In genomic region chr3:81033185-81033584, GRCh38 we compare ENCODE assay signal across 9 cellular contexts.
"Had no signal": no experiment of that assay in that cellular context is flagged by ENCODE, and none has a peak within 500 bp of the region (broad histone marks: within the 10 kb centered on the region; RNA-seq: fewer than 3 reads in every experiment).

No MANE protein-coding gene starts in this region.

- H3K4me3 ChIP-seq: GM23248, HAP-1, K562 had no signal

- H3K4me1 ChIP-seq: HAP-1 had no signal

- FAIRE-seq: K562 had no signal

- ATAC-seq: HCT116, K562 had no signal

- H3K9me3 ChIP-seq: HAP-1 had no signal

- H3K9ac ChIP-seq: GM23248 had no signal

- H2AFZ ChIP-seq: GM23248 had no signal

- H3K36me3 ChIP-seq: HAP-1 had no signal

- DNase-seq: GM23248, GOT3, H7, HFFc6, IMR-90 had no signal

- H3K27ac ChIP-seq: GM23248, HL-60 had no signal
